Comparison of ENCODE assay signal across 18 cellular contexts in genomic region chr17:33121272-33121671, GRCh38.
DNase-seq lines count a peak whose midpoint lies in the region; ATAC-seq, FAIRE-seq and TF ChIP-seq lines count a peak whose summit lies in the region.
"Had no signal": no experiment of that assay in that cellular context is flagged by ENCODE, and none has a peak within 500 bp of the region (broad histone marks: within the 10 kb centered on the region; RNA-seq: fewer than 3 reads in every experiment).

No MANE protein-coding gene starts in this region.

- in situ Hi-C loops in mammary epithelial cell (cut with MboI; ENCODE audit: low sequenced_read_pairs in 2 of 2), result no loop called here

- no peaks in the 10 kb centered on the region for H3K36me3 Mint-ChIP-seq in MCF 10A (ENCODE audit: insufficient read depth, unreplicated experiment)
- H3K36me3 Mint-ChIP-seq in effector memory CD8-positive, alpha-beta T cell (ENCODE audit: insufficient read depth), result no peaks in the 10 kb centered on the region
- H3K36me3 Mint-ChIP-seq: CD4-positive, alpha-beta memory T cell had no signal

- H3K79me2 ChIP-seq in mammary epithelial cell (ENCODE audit: insufficient read depth, low read length), result no peaks in the 10 kb centered on the region
- H3K79me2 ChIP-seq in keratinocyte (ENCODE audit: control insufficient read depth, insufficient read depth, low read length), result no peaks in the 10 kb centered on the region

- no peaks in the 10 kb centered on the region for H3K9me3 ChIP-seq in mammary epithelial cell (replicated peaks; ENCODE audit: insufficient read depth, low read length)
- H3K9me3 ChIP-seq in keratinocyte (ENCODE audit: control insufficient read depth, low read depth, low read length), result no peaks in the 10 kb centered on the region

- WGBS in mammary epithelial cell (ENCODE audit: low coverage, missing lambda C conversion rate), result 0% methylated on average over 2 of the region's 2 CpGs

- peaks cover 18% of the 10 kb centered on the region for H3K4me1 ChIP-seq in mammary epithelial cell (ENCODE audit: insufficient read depth, low read length)
- H3K4me1 ChIP-seq in keratinocyte (ENCODE audit: control insufficient read depth, extremely low read depth, insufficient read depth, low read length), result peaks cover 11% of the 10 kb centered on the region

- H3K9ac ChIP-seq in mammary epithelial cell (ENCODE audit: insufficient read depth, low read length), result no peak overlapping the region
- H3K9ac ChIP-seq in keratinocyte (ENCODE audit: control insufficient read depth, extremely low read depth, insufficient read depth, low read length), result no peak overlapping the region
- H3K9ac ChIP-seq: GM23248 had no signal

- H3K27me3 ChIP-seq in mammary epithelial cell (ENCODE audit: insufficient read depth, low read length), result no peaks in the 10 kb centered on the region
- no peaks in the 10 kb centered on the region for H3K27me3 ChIP-seq in keratinocyte (ENCODE audit: control insufficient read depth, extremely low read depth, insufficient read depth, low read length)

- H3K4me3 ChIP-seq in mammary epithelial cell (replicated peaks in 1 of 3; ENCODE audit: insufficient read depth in 1 of 3, low read depth in 2 of 3, low read length in 3 of 3) (no peak overlapping the region), keratinocyte (ENCODE audit: control insufficient read depth in 2 of 3, extremely low read depth in 1 of 3, insufficient read depth in 2 of 3, low read depth in 1 of 3, low read length in 3 of 3) (no peak overlapping the region)
- H3K4me3 ChIP-seq: GM23248 had no signal

- BruUV-seq in mammary epithelial cell (replicated peaks; lab: Mats Ljungman, UMichigan) (no TSS peak), MCF 10A (replicated peaks; lab: Mats Ljungman, UMichigan) (no TSS peak)

- H3K27ac ChIP-seq in mammary epithelial cell (ENCODE audit: insufficient read depth, low read depth, low read length) (no peak overlapping the region), RWPE1 (peak overlapping the region; percentile 9), keratinocyte (ENCODE audit: control insufficient read depth, insufficient read depth, low read length) (no peak overlapping the region)
- H3K27ac ChIP-seq: C4-2B, GM23248 had no signal

- H3K27me3 Mint-ChIP-seq in MCF 10A (ENCODE audit: insufficient read depth, unreplicated experiment), result no peaks in the 10 kb centered on the region
- H3K27me3 Mint-ChIP-seq in effector memory CD8-positive, alpha-beta T cell, result peaks cover 44 to 88% of the 10 kb centered on the region in 2 donors

- no peaks in the 10 kb centered on the region for H3K9me3 Mint-ChIP-seq in MCF 10A (ENCODE audit: unreplicated experiment)
- H3K9me3 Mint-ChIP-seq in effector memory CD8-positive, alpha-beta T cell, result no peaks in the 10 kb centered on the region

- no peak overlapping the region for H3K4me3 Mint-ChIP-seq in MCF 10A (ENCODE audit: unreplicated experiment)
- H3K4me3 Mint-ChIP-seq in effector memory CD8-positive, alpha-beta T cell, result no peak overlapping the region
- H3K4me3 Mint-ChIP-seq: CD4-positive, alpha-beta memory T cell had no signal

- ATAC-seq in effector memory CD8-positive, alpha-beta T cell (replicated peaks), result no peak
- ATAC-seq: HCT116 had no signal

- DNase-seq in mammary epithelial cell (no peak), MCF 10A (ENCODE audit: unreplicated experiment) (no peak), RWPE1 (ENCODE audit: low spot score) (no peak), keratinocyte (ENCODE audit: low read depth, low spot score) (no peak), LoVo (ENCODE audit: low spot score) (no peak), NAMALWA (ENCODE audit: low spot score) (no peak)
- no peak for DNase-seq in effector memory CD8-positive, alpha-beta T cell
- DNase-seq: ACHN; CD4-positive, alpha-beta memory T cell; COR-L47; DMS153; GF-D8; GM23248; IMR-90 had no signal

- dilution Hi-C loops in mammary epithelial cell (cut with HindIII; ENCODE audit: low sequenced_read_pairs) (no loop called here), keratinocyte (cut with MboI; ENCODE audit: extremely low pct_ligation_motif_present, low sequenced_read_pairs) (no loop called here)

- FAIRE-seq in keratinocyte (lab: Jason Lieb, UNC), result no peak
- FAIRE-seq: D721Med, H54 had no signal

- H3K36me3 ChIP-seq in mammary epithelial cell (ENCODE audit: insufficient read depth, low read length) (no peaks in the 10 kb centered on the region), keratinocyte (ENCODE audit: control insufficient read depth in 2 of 2, extremely low read depth in 1 of 2, insufficient read depth in 2 of 2, low read length in 2 of 2) (no peaks in the 10 kb centered on the region)

- H4K20me1 ChIP-seq in mammary epithelial cell (ENCODE audit: insufficient read depth, low read length), result no peaks in the 10 kb centered on the region
- no peaks in the 10 kb centered on the region for H4K20me1 ChIP-seq in keratinocyte (ENCODE audit: control insufficient read depth, extremely low read depth, insufficient read depth, low read length)

- CTCF ChIA-PET in mammary epithelial cell (lab: Charles Lee; ENCODE audit: low non-redundant PET) (no interaction called here), MCF 10A (lab: Yijun Ruan, JAX) (interaction anchor here (0.5 to 0.6 kb wide), 2 partner anchors 51 to 100 kb away, joined by 3 read pairs; no protein-coding TSS in a partner anchor), RWPE1 (lab: Yijun Ruan, JAX) (no interaction called here)

- POLR2A ChIA-PET in MCF 10A (lab: Yijun Ruan, JAX) (interaction anchor here (0.7 kb wide), 1 partner anchor 12 kb away, joined by 3 read pairs; no protein-coding TSS in a partner anchor), RWPE1 (lab: Yijun Ruan, JAX; ENCODE audit: low non-redundant PET) (interaction anchor here (0.5 kb wide), 1 partner anchor 252 kb away, joined by 3 read pairs; no protein-coding TSS in a partner anchor)

- intact Hi-C loops in mammary epithelial cell (cut with micrococcal nuclease), result no loop called here
- intact Hi-C loops in MCF 10A (cut with micrococcal nuclease), result no loop called here

- no peak overlapping the region for H3K27ac Mint-ChIP-seq in MCF 10A (ENCODE audit: low read depth, unreplicated experiment)
- no peak overlapping the region for H3K27ac Mint-ChIP-seq in effector memory CD8-positive, alpha-beta T cell
- H3K27ac Mint-ChIP-seq: CD4-positive, alpha-beta memory T cell had no signal

- H2AFZ ChIP-seq in mammary epithelial cell (ENCODE audit: low read depth, low read length), result peak overlapping the region; percentile 28
- H2AFZ ChIP-seq in keratinocyte (ENCODE audit: control insufficient read depth, low read length), result no peak overlapping the region
- H2AFZ ChIP-seq: GM23248 had no signal

- H3K9me1 ChIP-seq in keratinocyte (ENCODE audit: control insufficient read depth, extremely low read depth, insufficient read depth, low read length), result no peaks in the 10 kb centered on the region

- H3K4me2 ChIP-seq in mammary epithelial cell (ENCODE audit: insufficient read depth, low read depth, low read length), result peak overlapping the region; percentile 38
- H3K4me2 ChIP-seq in keratinocyte (ENCODE audit: control insufficient read depth, extremely low read depth, insufficient read depth, low read depth, low read length), result peak overlapping the region; percentile 8

- no peak for TF ChIP-seq CTCF in mammary epithelial cell (conservative IDR thresholded peaks at IDR 0.05 in 1 of 2, IDR thresholded peaks at IDR 0.05 in 1 of 2; ENCODE audit: extremely low read depth in 1 of 2, insufficient read depth in 1 of 2, low read depth in 1 of 2, low read length in 2 of 2)
- no peak for TF ChIP-seq CTCF in MCF 10A (IDR thresholded peaks at IDR 0.05; ENCODE audit: unreplicated experiment)
- no peak for TF ChIP-seq CTCF in RWPE1 (conservative IDR thresholded peaks at IDR 0.05; ENCODE audit: low read depth)
- TF ChIP-seq CTCF in keratinocyte (optimal IDR thresholded peaks at IDR 0.05 in 1 of 3, IDR thresholded peaks at IDR 0.05 in 1 of 3, conservative IDR thresholded peaks at IDR 0.05 in 1 of 3; ENCODE audit: extremely low read depth in 1 of 3, insufficient read depth in 2 of 3, low read length in 3 of 3), result no peak

- peaks cover 32% of the 10 kb centered on the region for H3K4me1 Mint-ChIP-seq in MCF 10A (ENCODE audit: insufficient read depth, unreplicated experiment)
- no peaks in the 10 kb centered on the region for H3K4me1 Mint-ChIP-seq in effector memory CD8-positive, alpha-beta T cell (ENCODE audit: low read depth in 2 of 2)
- H3K4me1 Mint-ChIP-seq: CD4-positive, alpha-beta memory T cell had no signal
